Comparison of ENCODE assay signal across 19 cellular contexts in genomic region chr6:169121013-169121412, GRCh38.
DNase-seq lines count a peak whose midpoint lies in the region; ATAC-seq and TF ChIP-seq lines count a peak whose summit lies in the region.
"Had no signal": no experiment of that assay in that cellular context is flagged by ENCODE, and none has a peak within 500 bp of the region (broad histone marks: within the 10 kb centered on the region; RNA-seq: fewer than 3 reads in every experiment).

No MANE protein-coding gene starts in this region.

- H3K36me3 ChIP-seq in A673 (ENCODE audit: insufficient read depth, low read length, poor library complexity, severe bottlenecking), result no peaks in the 10 kb centered on the region
- no peaks in the 10 kb centered on the region for H3K36me3 ChIP-seq in Panc1 (ENCODE audit: control insufficient read depth, insufficient read depth, low read length)
- H3K36me3 ChIP-seq in endodermal cell (ENCODE audit: control insufficient read depth, insufficient read depth, low read length), result no peaks in the 10 kb centered on the region

- H3K27me3 ChIP-seq in A673 (replicated peaks; ENCODE audit: insufficient read depth, low read depth, low read length, poor library complexity) (no peaks in the 10 kb centered on the region), H9 (ENCODE audit: insufficient read depth, low read length) (no peaks in the 10 kb centered on the region), Panc1 (ENCODE audit: control insufficient read depth, insufficient read depth, low read length) (no peaks in the 10 kb centered on the region), endodermal cell (ENCODE audit: control insufficient read depth, insufficient read depth, low read length, poor library complexity, severe bottlenecking) (no peaks in the 10 kb centered on the region)

- no peak overlapping the region for H3K4me2 ChIP-seq in H9 (ENCODE audit: insufficient read depth, insufficient read length, low read length)
- H3K4me2 ChIP-seq: A549 had no signal

- H2AK5ac ChIP-seq in H9 (ENCODE audit: insufficient read length, low read length), result no peak overlapping the region

- H2BK5ac ChIP-seq in H9 (ENCODE audit: insufficient read length, low read length), result no peak overlapping the region

- H2BK20ac ChIP-seq in H9 (ENCODE audit: low read depth, low read length, poor library complexity, severe bottlenecking), result no peak overlapping the region

- ATAC-seq in Panc1, result no peak
- ATAC-seq in GM18909 (IDR thresholded peaks at IDR 0.05; ENCODE audit: poor library complexity, unreplicated experiment), result no peak
- ATAC-seq: A549 had no signal

- no peak overlapping the region for H4K8ac ChIP-seq in H9 (replicated peaks; ENCODE audit: insufficient read length, low read depth, low read length)

- H3K4me3 Mint-ChIP-seq in H9 (no peak overlapping the region), endodermal cell (no peak overlapping the region)
- H3K4me3 Mint-ChIP-seq: CD4-positive, CD25-positive, alpha-beta regulatory T cell had no signal

- no peak overlapping the region for H4K5ac ChIP-seq in H9 (ENCODE audit: insufficient read length, low read depth, low read length)

- H4K20me1 ChIP-seq in H9 (ENCODE audit: control insufficient read depth, insufficient read depth, insufficient read length), result no peaks in the 10 kb centered on the region

- no peak overlapping the region for H2BK120ac ChIP-seq in H9 (ENCODE audit: low read depth, low read length, poor library complexity, severe bottlenecking)

- no peak overlapping the region for H4K91ac ChIP-seq in H9 (ENCODE audit: insufficient read length, low read depth, low read length)

- H3K14ac ChIP-seq in H9 (ENCODE audit: insufficient read depth, low read length), result no peak overlapping the region

- DNase-seq in A673 (ENCODE audit: low spot score), result no peak
- no peak for DNase-seq in H9
- no peak for DNase-seq in Panc1 (ENCODE audit: low read depth, low spot score)
- no peak for DNase-seq in endodermal cell
- no peak for DNase-seq in NCI-H510A (lab: John Stamatoyannopoulos, UW)
- no peak for DNase-seq in ureter (ENCODE audit: low spot score)
- no peak for DNase-seq in NCI-H146 treated with DMSO at 0.1 percent for 48 hours (lab: John Stamatoyannopoulos, UW; ENCODE audit: unreplicated experiment)
- DNase-seq: Calu3; CD4-positive, CD25-positive, alpha-beta regulatory T cell; HCEC 1CT; KBM-7; NCI-H1105 treated with DMSO at 0.1 percent for 48 hours; NCI-H187 treated with DMSO at 0.1 percent for 48 hours; NCI-H2171; NCI-H82; SHP77 treated with DMSO at 0.1 percent for 48 hours had no signal

- CTCF ChIA-PET in A673 (lab: Charles Lee) (no interaction called here), Panc1 (lab: Charles Lee) (no interaction called here)

- no peak overlapping the region for H2BK12ac ChIP-seq in H9 (ENCODE audit: insufficient read length, low read depth, low read length)

- peaks cover 5 to 15% (median 12%) of the 10 kb centered on the region in 3 experiments; a peak in 5 of 7 replicates for H3K36me3 Mint-ChIP-seq in H9 (ENCODE audit: insufficient read depth in 1 of 3, low read depth in 3 of 3)
- no peaks in the 10 kb centered on the region for H3K36me3 Mint-ChIP-seq in endodermal cell (ENCODE audit: low read depth)
- H3K36me3 Mint-ChIP-seq: CD4-positive, CD25-positive, alpha-beta regulatory T cell had no signal

- H3K27me3 Mint-ChIP-seq in H9 (ENCODE audit: low read depth) (peaks cover 2% of the 10 kb centered on the region; the same call in 1 of the 2 replicates), endodermal cell (ENCODE audit: insufficient read depth) (no peaks in the 10 kb centered on the region)
- H3K27me3 Mint-ChIP-seq: CD4-positive, CD25-positive, alpha-beta regulatory T cell had no signal

- no peak overlapping the region for H3K56ac ChIP-seq in H9 (ENCODE audit: insufficient read length, low read depth, low read length)

- no peaks in the 10 kb centered on the region for H3K79me1 ChIP-seq in H9 (ENCODE audit: insufficient read depth, low read depth, low read length, poor library complexity, severe bottlenecking)

- H3K9ac ChIP-seq in H9 (ENCODE audit: extremely low read depth, insufficient read length, low read length), result no peak overlapping the region
- no peak overlapping the region for H3K9ac ChIP-seq in endodermal cell (ENCODE audit: extremely low read depth, low read length, poor library complexity, severe bottlenecking)

- H2AFZ ChIP-seq in H9 (ENCODE audit: low read length), result no peak overlapping the region

- H3K27ac Mint-ChIP-seq in H9 (no peak overlapping the region), endodermal cell (no peak overlapping the region)
- H3K27ac Mint-ChIP-seq: CD4-positive, CD25-positive, alpha-beta regulatory T cell had no signal

- TF ChIP-seq CTCF in A673 (conservative IDR thresholded peaks at IDR 0.05; ENCODE audit: low read depth, low read length), result peak; percentile 31; the same call in 1 of the 2 replicates
- peak; percentile 33; the same call in 2 of the 3 replicates for TF ChIP-seq CTCF in H9 (conservative IDR thresholded peaks at IDR 0.05)
- peak; percentile 31; the same call in 1 of the 2 replicates for TF ChIP-seq CTCF in Panc1 (IDR thresholded peaks at IDR 0.05)
- TF ChIP-seq CTCF in endodermal cell (conservative IDR thresholded peaks at IDR 0.05), result peak; percentile 41

- H3K4me1 ChIP-seq in A673 (ENCODE audit: insufficient read depth, low read length, poor library complexity, severe bottlenecking), result no peaks in the 10 kb centered on the region
- H3K4me1 ChIP-seq in H9 (ENCODE audit: insufficient read depth, low read length), result no peaks in the 10 kb centered on the region
- H3K4me1 ChIP-seq in Panc1 (ENCODE audit: control insufficient read depth, insufficient read depth, low read length), result no peaks in the 10 kb centered on the region
- H3K4me1 ChIP-seq in endodermal cell (ENCODE audit: control insufficient read depth, insufficient read depth, low read length), result no peaks in the 10 kb centered on the region
- H3K4me1 ChIP-seq: A549 had no signal

- H3K9me3 ChIP-seq in A673 (ENCODE audit: low read depth, low read length, poor library complexity, severe bottlenecking) (no peaks in the 10 kb centered on the region), H9 (ENCODE audit: control insufficient read depth, low read depth, low read length) (no peaks in the 10 kb centered on the region), Panc1 (ENCODE audit: control insufficient read depth, insufficient read depth, low read depth, low read length) (no peaks in the 10 kb centered on the region), endodermal cell (ENCODE audit: control insufficient read depth, low read length) (no peaks in the 10 kb centered on the region)
- H3K9me3 ChIP-seq: A549 had no signal

- in situ Hi-C loops in Panc1 (cut with HindIII; ENCODE audit: low pct_unique_long_range_greater_than_20kb, low sequenced_read_pairs), result no loop called here

- H3K18ac ChIP-seq in H9 (ENCODE audit: insufficient read length, low read depth, low read length), result no peak overlapping the region

- no peaks in the 10 kb centered on the region for H3K79me2 ChIP-seq in H9 (ENCODE audit: insufficient read depth, low read length)

- BruUV-seq in A673 (replicated peaks; lab: Mats Ljungman, UMichigan) (no TSS peak), Panc1 (replicated peaks; lab: Mats Ljungman, UMichigan) (no TSS peak)

- H3K4me1 Mint-ChIP-seq in H9 (peaks cover 2 to 3% of the 10 kb centered on the region in 2 experiments; a peak in 2 of 4 replicates), endodermal cell (no peaks in the 10 kb centered on the region)
- H3K4me1 Mint-ChIP-seq: CD4-positive, CD25-positive, alpha-beta regulatory T cell had no signal

- intact Hi-C loops in A673 (cut with micrococcal nuclease; ENCODE audit: unreplicated experiment) (no loop called here), Panc1 (cut with micrococcal nuclease; ENCODE audit: unreplicated experiment) (no loop called here)

- no peak overlapping the region for H2BK15ac ChIP-seq in H9 (ENCODE audit: low read depth, low read length)

- no peak overlapping the region for H3K4ac ChIP-seq in H9 (ENCODE audit: low read depth, low read length)

- H3K27ac ChIP-seq in A673 (ENCODE audit: low read depth, low read length, poor library complexity, severe bottlenecking), result no peak overlapping the region
- no peak overlapping the region for H3K27ac ChIP-seq in H9 (ENCODE audit: insufficient read length, low read depth, low read length)
- no peak overlapping the region for H3K27ac ChIP-seq in Panc1 (ENCODE audit: low read length)
- H3K27ac ChIP-seq in endodermal cell (ENCODE audit: low read depth, low read length), result no peak overlapping the region
- H3K27ac ChIP-seq: A549, HL-60 had no signal

- no peak overlapping the region for H3T11ph ChIP-seq in H9 (ENCODE audit: low read length)

- POLR2A ChIA-PET in A673 (lab: Charles Lee; ENCODE audit: low non-redundant PET) (no interaction called here), Panc1 (lab: Charles Lee) (no interaction called here)

- no CpG with 5 or more reads among the region's 3 CpGs for WGBS in H9 (ENCODE audit: extremely low coverage, insufficient read length, low lambda C conversion rate)
- 95 to 100% methylated on average over 3 of the region's 3 CpGs for WGBS in endodermal cell (ENCODE audit: insufficient coverage in 1 of 2, insufficient read length in 1 of 2), 2 experiments

- no peak overlapping the region for H3K4me3 ChIP-seq in A673 (ENCODE audit: low read depth, low read length, poor library complexity, severe bottlenecking)
- no peak overlapping the region for H3K4me3 ChIP-seq in Panc1 (ENCODE audit: low read depth in 2 of 2, low read length in 2 of 2)
- no peak overlapping the region for H3K4me3 ChIP-seq in endodermal cell (ENCODE audit: low read length)
- H3K4me3 ChIP-seq: A549 had no signal

- H3K9me3 Mint-ChIP-seq in H9 (peaks cover 14 to 22% of the 10 kb centered on the region in 2 experiments), endodermal cell (peaks cover 11% of the 10 kb centered on the region)

- no peaks in the 10 kb centered on the region for H3K23me2 ChIP-seq in H9 (ENCODE audit: insufficient read length, low read depth, low read length, poor library complexity, severe bottlenecking)

- no peak overlapping the region for H3K23ac ChIP-seq in H9 (ENCODE audit: insufficient read length, low read depth, low read length)
